In genomic region chr17:21213491-21214014, GRCh38 we compare ENCODE assay signal across 8 cellular contexts. TPM values are rescaled to one million over a fixed set of nuclear protein-coding genes. Genes with fewer than 3 reads are reported as not detected.
DNase-seq lines count a peak whose midpoint lies in the region; ATAC-seq and TF ChIP-seq lines count a peak whose summit lies in the region.

No MANE protein-coding gene starts in this region.

- H3K36me3 Mint-ChIP-seq in activated CD4-positive, alpha-beta T cell treated with anti-CD3 and anti-CD28 coated beads, Interleukin-2, amount 10 ng/mL, durations not matched to agents 24 days and 14 days (ENCODE audit: low read depth): peaks cover 22% of the 10 kb centered on the region
- H3K36me3 Mint-ChIP-seq in brain: peaks cover 16% of the 10 kb centered on the region

- H3K4me1 Mint-ChIP-seq in activated CD4-positive, alpha-beta T cell treated with anti-CD3 and anti-CD28 coated beads, Interleukin-2, amount 10 ng/mL, durations not matched to agents 24 days and 14 days: peaks cover 46% of the 10 kb centered on the region
- H3K4me1 Mint-ChIP-seq in brain: peaks cover 56% of the 10 kb centered on the region

- H3K9me3 Mint-ChIP-seq in activated CD4-positive, alpha-beta T cell treated with anti-CD3 and anti-CD28 coated beads, Interleukin-2, amount 10 ng/mL, durations not matched to agents 24 days and 14 days: no peaks in the 10 kb centered on the region
- H3K9me3 Mint-ChIP-seq in brain: no peaks in the 10 kb centered on the region

- no peaks in the 10 kb centered on the region for H3K27me3 Mint-ChIP-seq in activated CD4-positive, alpha-beta T cell treated with anti-CD3 and anti-CD28 coated beads, Interleukin-2, amount 10 ng/mL, durations not matched to agents 24 days and 14 days
- H3K27me3 Mint-ChIP-seq in brain: peaks cover 9% of the 10 kb centered on the region

- no peak for TF ChIP-seq CTCF in brain (conservative IDR thresholded peaks at IDR 0.05)

- peak overlapping the region; percentile 95 for H3K27ac Mint-ChIP-seq in activated CD4-positive, alpha-beta T cell treated with anti-CD3 and anti-CD28 coated beads, Interleukin-2, amount 10 ng/mL, durations not matched to agents 24 days and 14 days
- peak overlapping the region; percentile 94 to 98 (median 97) for H3K27ac Mint-ChIP-seq in brain

- no peak for DNase-seq in activated CD4-positive, alpha-beta T cell treated with anti-CD3 and anti-CD28 coated beads, Interleukin-2, amount 10 ng/mL, durations not matched to agents 24 days and 14 days
- DNase-seq in activated CD4-positive, alpha-beta T cell treated with anti-CD3 and anti-CD28 coated beads, Interleukin-2, amount 50 U/mL, for 1 hour: no peak
- peak; percentile 80 for DNase-seq in NCI-H748 treated with DMSO at 0.1 percent for 48 hours (lab: John Stamatoyannopoulos, UW)
- DNase-seq in kidney tubule cell (ENCODE audit: low spot score): peak; percentile 42
- DNase-seq in stimulated activated CD8-positive, alpha-beta memory T cell treated with anti-CD3 and anti-CD28 coated beads, Interleukin-7, amount 100 ng/mL, for 1 hour (ENCODE audit: low read depth in 2 of 2): peak; percentile 2 to 17
- no peak for DNase-seq in A172 (ENCODE audit: low spot score)

- peak overlapping the region; percentile 90 for H3K4me3 Mint-ChIP-seq in activated CD4-positive, alpha-beta T cell treated with anti-CD3 and anti-CD28 coated beads, Interleukin-2, amount 10 ng/mL, durations not matched to agents 24 days and 14 days
- H3K4me3 Mint-ChIP-seq in brain: peak overlapping the region; percentile 93 to 98 (median 95)

- ATAC-seq in HG02759 (IDR thresholded peaks at IDR 0.05; ENCODE audit: unreplicated experiment): peak; percentile 12

- intact Hi-C loops in activated CD4-positive, alpha-beta T cell treated with anti-CD3 and anti-CD28 coated beads, Interleukin-2, amount 10 ng/mL, durations not matched to agents 24 days and 14 days (cut with micrococcal nuclease): loop anchor here (1.0 to 2.0 kb wide), 4 partner anchors 39 to 170 kb away; partner anchors contain the start of genes DHRS7B, NATD1 and USP22

RNA-seq across cellular contexts. Expression of gene TMEM11, which starts 0.4 kb away (rescaled TPM):
- 33.5 and 34.7 TPM in 2 replicates for total RNA-seq in activated CD4-positive, alpha-beta T cell treated with anti-CD3 and anti-CD28 coated beads, Interleukin-2, amount 10 ng/mL, durations not matched to agents 24 days and 14 days
- polyA plus RNA-seq in brain (ENCODE audit: insufficient read depth, low read depth, low replicate concordance): 42.5 TPM
- 38.0 and 41.7 TPM in 2 replicates for total RNA-seq in A172 (2014; rRNA removed; shearing (Covaris generic))

RNA-seq across cellular contexts. Expression of gene NATD1, which starts 39.7 kb away (rescaled TPM):
- total RNA-seq in activated CD4-positive, alpha-beta T cell treated with anti-CD3 and anti-CD28 coated beads, Interleukin-2, amount 10 ng/mL, durations not matched to agents 24 days and 14 days: 1.1 TPM in 2 replicates
- 19.6 TPM for polyA plus RNA-seq in brain (ENCODE audit: insufficient read depth, low read depth, low replicate concordance)
- total RNA-seq in A172 (2014; rRNA removed; shearing (Covaris generic)): 1.9 and 2.9 TPM in 2 replicates

Comparison
In these comparisons a context has a peak if more than half of its experiments do, and no peak if none do; other contexts are left out.
1. DNase-seq: peak in NCI-H748 treated with DMSO at 0.1 percent for 48 hours (single experiment), kidney tubule cell (single experiment) and stimulated activated CD8-positive, alpha-beta memory T cell treated with anti-CD3 and anti-CD28 coated beads, Interleukin-7, amount 100 ng/mL, for 1 hour (2 of 2); none in activated CD4-positive, alpha-beta T cell treated with anti-CD3 and anti-CD28 coated beads, Interleukin-2, amount 10 ng/mL, durations not matched to agents 24 days and 14 days (single experiment), activated CD4-positive, alpha-beta T cell treated with anti-CD3 and anti-CD28 coated beads, Interleukin-2, amount 50 U/mL, for 1 hour (single experiment) and A172 (single experiment).